Comparison of ENCODE assay signal across 8 cellular contexts in the genomic region with DNA sequence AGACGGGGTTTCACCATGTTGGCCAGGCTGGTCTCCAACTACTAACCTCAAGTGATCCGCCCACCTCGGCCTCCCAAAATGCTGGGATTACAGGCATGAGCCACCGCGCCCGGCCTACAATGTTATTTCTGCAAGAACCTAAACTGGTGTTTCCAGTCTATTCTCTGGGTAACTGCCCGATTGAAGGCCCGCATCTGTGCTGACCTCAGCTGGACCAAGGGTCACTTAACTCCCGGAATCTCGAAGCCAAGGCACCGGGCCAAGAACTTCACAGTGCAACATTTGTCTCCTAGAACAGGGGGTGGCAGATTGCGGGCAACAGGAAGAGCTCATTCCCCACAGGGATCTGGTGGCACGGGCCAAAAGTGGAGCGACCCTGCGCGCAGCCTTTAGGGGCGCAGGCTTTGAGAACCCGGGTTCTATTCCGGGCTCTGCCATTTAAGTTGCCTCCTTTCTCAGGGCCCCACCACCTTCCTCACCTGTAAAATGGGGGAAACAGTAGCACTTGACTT. TPM values are rescaled to one million over a fixed set of nuclear protein-coding genes. Genes with fewer than 3 reads are reported as not detected.
A peak's percentile ranks its signal among the peaks of the same experiment; 100 is the strongest.
DNase-seq lines count a peak whose midpoint lies in the region; ATAC-seq and TF ChIP-seq lines count a peak whose summit lies in the region.

No MANE protein-coding gene starts in this region.

- H3K27ac ChIP-seq in dorsolateral prefrontal cortex (peak overlapping the region; percentile 43 to 97 (median 91)), left lung (peak overlapping the region; percentile 68 to 83)

- intact Hi-C loops in dorsolateral prefrontal cortex (cut with DNase I) = loop anchor here (2.0 to 10.0 kb wide), 4 partner anchors 48 to 538 kb away; a partner anchor contains a TSS
- intact Hi-C loops in left lung (cut with DNase I) = no loop called here

- ATAC-seq in GM19328 (IDR thresholded peaks at IDR 0.05; ENCODE audit: unreplicated experiment) = peak; percentile 2
- peak; percentile 58 for ATAC-seq in left lung
- no peak for ATAC-seq in stimulated activated naive CD8-positive, alpha-beta T cell treated with anti-CD3 and anti-CD28 coated beads, Interleukin-15, Interleukin-2, amounts not matched to agents 100 U/mL and 50 U/mL, for 24 hours
- no peak for ATAC-seq in GM18517 (IDR thresholded peaks at IDR 0.05; ENCODE audit: unreplicated experiment)

- CTCF ChIA-PET in AG04449 (lab: Yijun Ruan, JAX) = interaction anchor here (1.0 kb wide), 1 partner anchor 42 kb away, joined by 6 read pairs; no protein-coding TSS in a partner anchor

- H3K4me1 ChIP-seq in left lung = peaks cover 10 to 27% of the 10 kb centered on the region in 2 donors

- POLR2A ChIA-PET in AG04449 (lab: Yijun Ruan, JAX) = no interaction called here

- H3K27me3 ChIP-seq in dorsolateral prefrontal cortex = no peaks in the 10 kb centered on the region
- H3K27me3 ChIP-seq in left lung = no peaks in the 10 kb centered on the region

- no peak for TF ChIP-seq CTCF in AG04449 (IDR thresholded peaks at IDR 0.05; ENCODE audit: insufficient read depth, low read length, missing control alignments)
- peak in 3 of 56 donors; percentile 10 to 16 (median 12) for TF ChIP-seq CTCF in dorsolateral prefrontal cortex (IDR thresholded peaks at IDR 0.05 in 54 of 56, conservative IDR thresholded peaks at IDR 0.05 in 2 of 56; ENCODE audit: low read depth in 1 of 56, partially characterized antibody in 56 of 56)
- TF ChIP-seq CTCF in left lung (IDR thresholded peaks at IDR 0.05) = no peak

- no peaks in the 10 kb centered on the region for H3K9me3 ChIP-seq in left lung

- DNase-seq in AG04449 (ENCODE audit: low read depth, low spot score) = no peak
- peak; percentile 44 for DNase-seq in RPMI8226
- DNase-seq in dorsolateral prefrontal cortex = peak; percentile 66 to 95 (median 88)
- peak in 1 of 2 donors; percentile 81 for DNase-seq in left lung
- peak; percentile 32 for DNase-seq in stimulated activated naive CD8-positive, alpha-beta T cell treated with anti-CD3 and anti-CD28 coated beads, Interleukin-15, Interleukin-2, amounts not matched to agents 100 U/mL and 50 U/mL, for 24 hours
- no peak for DNase-seq in activated CD4-positive, CD25-positive, alpha-beta regulatory T cell (lab: John Stamatoyannopoulos, UW)

- peak overlapping the region; percentile 79 for H3K4me3 ChIP-seq in AG04449 (ENCODE audit: low read depth, low read length)
- peak overlapping the region; percentile 69 to 100 (median 92) for H3K4me3 ChIP-seq in dorsolateral prefrontal cortex
- peak overlapping the region; percentile 72 to 95 for H3K4me3 ChIP-seq in left lung

- H3K36me3 ChIP-seq in left lung = peaks cover 0 to 25% of the 10 kb centered on the region in 2 donors

RNA-seq across cellular contexts. Expression of a gene that starts 0.8 kb away (rescaled TPM):
- total RNA-seq in dorsolateral prefrontal cortex (10 to 100 TPM in 119 of 120 experiments, 1 to 10 TPM in 1; 8.0 to 77.4 (median 18.4) TPM), left lung (10 to 100 TPM; 38.1 to 45.3 TPM)

RNA-seq across cellular contexts. Expression of a gene that starts 15.0 kb away (rescaled TPM):
- under 1 TPM in 5 of 120 experiments, not detected in 115; 0.23 to 0.82 (median 0.39) TPM for total RNA-seq in dorsolateral prefrontal cortex
- 1 to 10 TPM; 2.3 to 3.1 TPM for total RNA-seq in left lung

RNA-seq across cellular contexts. Expression of a gene that starts 47.5 kb away (rescaled TPM):
- total RNA-seq in dorsolateral prefrontal cortex (10 to 100 TPM; 13.6 to 22.3 (median 18.4) TPM), left lung (10 to 100 TPM; 16.7 to 23.4 TPM)

RNA-seq across cellular contexts. Expression of a gene that starts 47.8 kb away (rescaled TPM):
- total RNA-seq in dorsolateral prefrontal cortex (10 to 100 TPM; 30.1 to 65.0 (median 46.2) TPM), left lung (10 to 100 TPM; 24.7 to 43.8 TPM)

Comparison
In these comparisons a context has a peak if more than half of its experiments do, and no peak if none do; other contexts are left out.
1. DNase-seq: peak in RPMI8226 (single experiment), dorsolateral prefrontal cortex (10 of 10) and stimulated activated naive CD8-positive, alpha-beta T cell treated with anti-CD3 and anti-CD28 coated beads, Interleukin-15, Interleukin-2, amounts not matched to agents 100 U/mL and 50 U/mL, for 24 hours (single experiment); none in AG04449 (single experiment) and activated CD4-positive, CD25-positive, alpha-beta regulatory T cell (0 of 4).
2. ATAC-seq: peak in GM19328 (single experiment) and left lung (single experiment); none in stimulated activated naive CD8-positive, alpha-beta T cell treated with anti-CD3 and anti-CD28 coated beads, Interleukin-15, Interleukin-2, amounts not matched to agents 100 U/mL and 50 U/mL, for 24 hours (single experiment) and GM18517 (single experiment).
3. intact Hi-C loops: an anchor here in dorsolateral prefrontal cortex (2.0 to 10.0 kb wide); none called in left lung.
4. Peak in every context shown above with its lines, with median percentiles within 50 percentile points of each other: H3K4me3 ChIP-seq.